ENCODE assay signal across 13 cellular contexts in genomic region chr13:109666656-109667448, GRCh38.
DNase-seq lines count a peak whose midpoint lies in the region; ATAC-seq and TF ChIP-seq lines count a peak whose summit lies in the region.
"Had no signal": no experiment of that assay in that cellular context is flagged by ENCODE, and none has a peak within 500 bp of the region (broad histone marks: within the 10 kb centered on the region; RNA-seq: fewer than 3 reads in every experiment).

No MANE protein-coding gene starts in this region.

- H3K27ac Mint-ChIP-seq in T-helper 17 cell, result peak overlapping the region; percentile 8
- H3K27ac Mint-ChIP-seq: activated CD4-positive, alpha-beta memory T cell treated with anti-CD3 and anti-CD28 coated beads for 36 hours had no signal

- H3K4me3 Mint-ChIP-seq in T-helper 17 cell, result no peak overlapping the region
- H3K4me3 Mint-ChIP-seq: activated CD4-positive, alpha-beta memory T cell treated with anti-CD3 and anti-CD28 coated beads for 36 hours had no signal

- peaks cover 23% of the 10 kb centered on the region for H3K27me3 Mint-ChIP-seq in T-helper 17 cell
- H3K27me3 Mint-ChIP-seq: activated CD4-positive, alpha-beta memory T cell treated with anti-CD3 and anti-CD28 coated beads for 36 hours had no signal

- peaks cover 3% of the 10 kb centered on the region for H3K4me1 Mint-ChIP-seq in T-helper 17 cell

- no peaks in the 10 kb centered on the region for H3K36me3 Mint-ChIP-seq in T-helper 17 cell (ENCODE audit: low read depth)
- H3K36me3 Mint-ChIP-seq: activated CD4-positive, alpha-beta memory T cell treated with anti-CD3 and anti-CD28 coated beads for 36 hours had no signal

- no peak for TF ChIP-seq CTCF in fibroblast of villous mesenchyme (IDR thresholded peaks at IDR 0.05; ENCODE audit: insufficient read depth, low read depth, low read length)
- no peak for TF ChIP-seq CTCF in retinal pigment epithelial cell (conservative IDR thresholded peaks at IDR 0.05; ENCODE audit: low read depth, low read length)

- no peaks in the 10 kb centered on the region for H3K9me3 ChIP-seq in T-helper 17 cell (ENCODE audit: control insufficient read depth, low read length, poor library complexity, severe bottlenecking)

- DNase-seq in GDM1 (lab: John Stamatoyannopoulos, UW), result peak; percentile 13
- no peak for DNase-seq in T-helper 17 cell
- peak; percentile 42 for DNase-seq in fibroblast of villous mesenchyme (ENCODE audit: low read depth)
- no peak for DNase-seq in retinal pigment epithelial cell (ENCODE audit: low read depth)
- no peak for DNase-seq in H4 (ENCODE audit: low spot score)
- no peak for DNase-seq in NCI-H524 treated with DMSO at 0.1 percent for 48 hours (lab: John Stamatoyannopoulos, UW)
- DNase-seq: activated CD4-positive, alpha-beta memory T cell treated with anti-CD3 and anti-CD28 coated beads for 36 hours; activated naive CD4-positive, alpha-beta T cell treated with anti-CD3 and anti-CD28 coated beads, Interleukin-2, amount 50 U/mL, for 16 hours; DMS79; MV-4-11; NCI-H526 had no signal

- H3K4me3 ChIP-seq in fibroblast of villous mesenchyme (ENCODE audit: low read depth, low read length) (no peak overlapping the region), retinal pigment epithelial cell (ENCODE audit: low read length) (peak overlapping the region; percentile 13)

- ATAC-seq in T-helper 17 cell, result no peak
- no peak for ATAC-seq in HG03521 (IDR thresholded peaks at IDR 0.05; ENCODE audit: unreplicated experiment)
- no peak for ATAC-seq in HG02840 (IDR thresholded peaks at IDR 0.05; ENCODE audit: low FRiP score, unreplicated experiment)

Comparison
In these comparisons a context has a peak if more than half of its experiments do, and no peak if none do; other contexts are left out.
1. DNase-seq: peak in GDM1 (single experiment) and fibroblast of villous mesenchyme (single experiment); none in T-helper 17 cell (0 of 3), retinal pigment epithelial cell (single experiment), H4 (single experiment) and NCI-H524 treated with DMSO at 0.1 percent for 48 hours (single experiment).